Comparison of ENCODE assay signal across 7 cellular contexts in genomic region chr3:194204036-194204792, GRCh38.
DNase-seq lines count a peak whose midpoint lies in the region; ATAC-seq and TF ChIP-seq lines count a peak whose summit lies in the region.

No MANE protein-coding gene starts in this region.

- intact Hi-C loops in body of pancreas (cut with DNase I) = no loop called here

- peaks cover 19% of the 10 kb centered on the region for H3K4me1 ChIP-seq in body of pancreas

- no peak for TF ChIP-seq POLR2A in body of pancreas (IDR thresholded peaks at IDR 0.05)

- TF ChIP-seq EP300 in Ishikawa (IDR thresholded peaks at IDR 0.05; ENCODE audit: borderline replicate concordance) = no peak

- H3K27me3 ChIP-seq in body of pancreas = no peaks in the 10 kb centered on the region

- H3K27me3 Mint-ChIP-seq in mesothelial cell of epicardium (ENCODE audit: low read depth) = no peaks in the 10 kb centered on the region

- TF ChIP-seq CTCF in body of pancreas (IDR thresholded peaks at IDR 0.05) (no peak), mesothelial cell of epicardium (IDR thresholded peaks at IDR 0.05; ENCODE audit: unreplicated experiment) (no peak)

- no peaks in the 10 kb centered on the region for H3K36me3 Mint-ChIP-seq in mesothelial cell of epicardium

- H3K4me3 ChIP-seq in body of pancreas = no peak overlapping the region

- DNase-seq in body of pancreas (peak in 2 of 4 donors; percentile 26 to 42), mesothelial cell of epicardium (ENCODE audit: low spot score in 2 of 2, unreplicated experiment in 2 of 2) (peak in 1 of 2 experiments; percentile 49), GDM1 (lab: John Stamatoyannopoulos, UW) (no peak), SKM-1 (lab: John Stamatoyannopoulos, UW; ENCODE audit: unreplicated experiment) (no peak)

- H3K9me3 Mint-ChIP-seq in mesothelial cell of epicardium = no peaks in the 10 kb centered on the region

- H3K27ac Mint-ChIP-seq in mesothelial cell of epicardium = peak overlapping the region; percentile 88

- H3K4me1 Mint-ChIP-seq in mesothelial cell of epicardium = peaks cover 74% of the 10 kb centered on the region

- ATAC-seq in GM18909 (IDR thresholded peaks at IDR 0.05; ENCODE audit: poor library complexity, unreplicated experiment) (peak; percentile 47), body of pancreas (no peak), GM21447 (IDR thresholded peaks at IDR 0.05; ENCODE audit: unreplicated experiment) (no peak)

- H3K4me3 Mint-ChIP-seq in mesothelial cell of epicardium = peak overlapping the region; percentile 69

- peak overlapping the region in 3 of 4 donors; percentile 37 to 59 (median 45) for H3K27ac ChIP-seq in body of pancreas

- H3K36me3 ChIP-seq in body of pancreas (replicated peaks in 1 of 2; ENCODE audit: insufficient read depth in 1 of 2, low read depth in 2 of 2) = no peaks in the 10 kb centered on the region

- no peaks in the 10 kb centered on the region for H3K9me3 ChIP-seq in body of pancreas

- TF ChIP-seq RAD21 in Ishikawa (IDR thresholded peaks at IDR 0.05; ENCODE audit: low read depth) = no peak

- WGBS in body of pancreas, 2 donors = 15 to 29% methylated on average over 25 to 59 of the region's 70 CpGs

TF ChIP-seq in Ishikawa, 13 proteins besides CTCF, POLR2A, EP300 and RAD21:
- peak; percentile 69; the same call in 1 of the 2 replicates for TF ChIP-seq NFIC (IDR thresholded peaks at IDR 0.05)
- TF ChIP-seq CEBPB (IDR thresholded peaks at IDR 0.05) = no peak
- TF ChIP-seq EGR1 (IDR thresholded peaks at IDR 0.05) = peak; percentile 78
- no peak for TF ChIP-seq CREB1 (IDR thresholded peaks at IDR 0.05; ENCODE audit: low read depth)
- no peak for TF ChIP-seq TEAD4 (IDR thresholded peaks at IDR 0.05)
- 0 out of 2 replicates have a peak, but pooled peaks have one; percentile 17 for TF ChIP-seq TCF12 (IDR thresholded peaks at IDR 0.05; ENCODE audit: low read depth)
- no peak; the same call in 1 of the 2 replicates for TF ChIP-seq ZBTB7A (IDR thresholded peaks at IDR 0.05; ENCODE audit: low read depth)
